ENCODE assay signal across 23 cellular contexts in genomic region chr5:120452471-120452870, GRCh38. TPM values are rescaled to one million over a fixed set of nuclear protein-coding genes. Genes with fewer than 3 reads are reported as not detected.
"Had no signal": no experiment of that assay in that cellular context is flagged by ENCODE, and none has a peak within 500 bp of the region (broad histone marks: within the 10 kb centered on the region; RNA-seq: fewer than 3 reads in every experiment).

No MANE protein-coding gene starts in this region.

- H3K4me3 Mint-ChIP-seq: naive thymus-derived CD4-positive, alpha-beta T cell; nephron progenitor cell; stimulated activated memory B cell treated with anti-CD40 and anti-IgM and Interleukin-4, amounts not matched to agents 10 μg/mL and 1 μg/mL and 100 μg/mL, for 72 hours; stimulated activated naive CD8-positive, alpha-beta T cell treated with anti-CD3 and anti-CD28 coated beads, Interleukin-15, Interleukin-2, amounts not matched to agents 100 ng/mL and 50 ng/mL, for 24 hours had no signal

- H3K4me3 ChIP-seq: dorsolateral prefrontal cortex, esophagus muscularis mucosa, hepatocyte, prostate gland, right lobe of liver, spleen, tibial artery, upper lobe of right lung, vagina had no signal

- DNase-seq: cortex of kidney; dorsolateral prefrontal cortex; effector CD8-positive, alpha-beta T cell; foreskin keratinocyte; head of caudate nucleus; kidney; naive thymus-derived CD4-positive, alpha-beta T cell; nephron progenitor cell; retina; right lobe of liver; spleen; stimulated activated CD4-positive, alpha-beta T cell treated with anti-CD3 and anti-CD28 coated beads, Interleukin-15, amount 100 ng/mL, for 24 hours; stimulated activated CD4-positive, alpha-beta T cell treated with anti-CD3 and anti-CD28 coated beads, Interleukin-1b, Interleukin-23, amount 100 ng/mL, for 48 hours; stimulated activated CD4-positive, alpha-beta T cell treated with anti-CD3 and anti-CD28 coated beads, Interleukin-4, amount 100 ng/mL, for 24 hours; tibial artery; upper lobe of right lung had no signal

- H3K9me3 Mint-ChIP-seq: nephron progenitor cell; stimulated activated memory B cell treated with anti-CD40 and anti-IgM and Interleukin-4, amounts not matched to agents 10 μg/mL and 1 μg/mL and 100 μg/mL, for 72 hours; stimulated activated naive CD8-positive, alpha-beta T cell treated with anti-CD3 and anti-CD28 coated beads, Interleukin-15, Interleukin-2, amounts not matched to agents 100 ng/mL and 50 ng/mL, for 24 hours had no signal

- H3K27me3 Mint-ChIP-seq: naive thymus-derived CD4-positive, alpha-beta T cell; stimulated activated memory B cell treated with anti-CD40 and anti-IgM and Interleukin-4, amounts not matched to agents 10 μg/mL and 1 μg/mL and 100 μg/mL, for 72 hours had no signal

- H3K27ac Mint-ChIP-seq: naive thymus-derived CD4-positive, alpha-beta T cell; nephron progenitor cell; stimulated activated memory B cell treated with anti-CD40 and anti-IgM and Interleukin-4, amounts not matched to agents 10 μg/mL and 1 μg/mL and 100 μg/mL, for 72 hours; stimulated activated naive CD8-positive, alpha-beta T cell treated with anti-CD3 and anti-CD28 coated beads, Interleukin-15, Interleukin-2, amounts not matched to agents 100 ng/mL and 50 ng/mL, for 24 hours had no signal

- H3K36me3 Mint-ChIP-seq: naive thymus-derived CD4-positive, alpha-beta T cell; stimulated activated memory B cell treated with anti-CD40 and anti-IgM and Interleukin-4, amounts not matched to agents 10 μg/mL and 1 μg/mL and 100 μg/mL, for 72 hours had no signal

- ATAC-seq: foreskin keratinocyte; naive thymus-derived CD4-positive, alpha-beta T cell; right lobe of liver; stimulated activated memory B cell treated with anti-CD40 and anti-IgM and Interleukin-4, amounts not matched to agents 10 μg/mL and 1 μg/mL and 100 μg/mL, for 72 hours; upper lobe of right lung had no signal

RNA-seq across cellular contexts. Expression of gene PRR16, which starts 11.6 kb away (rescaled TPM):
- total RNA-seq: lung microvascular endothelial cell; naive thymus-derived CD4-positive, alpha-beta T cell had no signal
- polyA plus RNA-seq: foreskin keratinocyte; naive thymus-derived CD4-positive, alpha-beta T cell had no signal
